ENCODE assay signal across 2 cellular contexts in the genomic region with DNA sequence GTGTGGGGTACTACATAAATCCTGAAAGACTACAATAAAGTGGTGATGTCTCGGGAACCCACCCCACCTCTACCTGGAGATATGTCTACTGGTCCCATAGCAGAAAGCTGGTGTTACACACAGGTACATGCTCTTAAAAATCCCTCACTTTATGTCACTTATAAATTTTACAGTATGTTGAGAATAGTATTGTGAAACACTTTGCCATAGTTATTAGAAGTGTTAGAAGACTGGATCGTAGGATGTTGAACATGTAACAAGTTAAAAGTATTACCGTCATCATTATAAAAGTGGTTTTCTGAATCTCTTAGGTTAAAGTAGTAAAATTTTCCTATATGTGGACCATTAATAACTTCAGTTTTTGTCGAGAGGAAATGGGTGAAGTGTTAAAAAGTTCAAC.
TF ChIP-seq lines count a peak whose summit lies in the region.

No MANE protein-coding gene starts in this region.

TF ChIP-seq in IMR-90, 13 proteins besides CTCF, POLR2A, EP300 and RAD21:
- TF ChIP-seq CEBPB (IDR thresholded peaks at IDR 0.05; ENCODE audit: low read depth, low read length) (peak; percentile 53), MAFK (IDR thresholded peaks at IDR 0.05; ENCODE audit: low read depth, low read length) (no peak)

TF ChIP-seq in K562, 482 proteins besides CTCF, POLR2A, EP300 and RAD21:
- TF ChIP-seq SETDB1 (IDR thresholded peaks at IDR 0.05; ENCODE audit: low read length) (no peak), CEBPB (tag; IDR thresholded peaks at IDR 0.05) (peak; percentile 25; the same call in 1 of the 2 replicates), ZNF174 (CRISPR knock-in tag; IDR thresholded peaks at IDR 0.05) (no peak), ZNF436 (CRISPR knock-in tag; IDR thresholded peaks at IDR 0.05) (no peak), ZNF707 (CRISPR knock-in tag; conservative IDR thresholded peaks at IDR 0.05) (no peak), CBX5 (IDR thresholded peaks at IDR 0.05; ENCODE audit: borderline replicate concordance, low read depth) (no peak), RBM17 (IDR thresholded peaks at IDR 0.05; ENCODE audit: borderline replicate concordance, low read depth, low read length) (no peak)
- TF ChIP-seq, protein P1, sequence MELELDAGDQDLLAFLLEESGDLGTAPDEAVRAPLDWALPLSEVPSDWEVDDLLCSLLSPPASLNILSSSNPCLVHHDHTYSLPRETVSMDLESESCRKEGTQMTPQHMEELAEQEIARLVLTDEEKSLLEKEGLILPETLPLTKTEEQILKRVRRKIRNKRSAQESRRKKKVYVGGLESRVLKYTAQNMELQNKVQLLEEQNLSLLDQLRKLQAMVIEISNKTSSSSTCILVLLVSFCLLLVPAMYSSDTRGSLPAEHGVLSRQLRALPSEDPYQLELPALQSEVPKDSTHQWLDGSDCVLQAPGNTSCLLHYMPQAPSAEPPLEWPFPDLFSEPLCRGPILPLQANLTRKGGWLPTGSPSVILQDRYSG (tag; conservative IDR thresholded peaks at IDR 0.05; ENCODE audit: low read depth) = no peak
- TF ChIP-seq, protein P2, sequence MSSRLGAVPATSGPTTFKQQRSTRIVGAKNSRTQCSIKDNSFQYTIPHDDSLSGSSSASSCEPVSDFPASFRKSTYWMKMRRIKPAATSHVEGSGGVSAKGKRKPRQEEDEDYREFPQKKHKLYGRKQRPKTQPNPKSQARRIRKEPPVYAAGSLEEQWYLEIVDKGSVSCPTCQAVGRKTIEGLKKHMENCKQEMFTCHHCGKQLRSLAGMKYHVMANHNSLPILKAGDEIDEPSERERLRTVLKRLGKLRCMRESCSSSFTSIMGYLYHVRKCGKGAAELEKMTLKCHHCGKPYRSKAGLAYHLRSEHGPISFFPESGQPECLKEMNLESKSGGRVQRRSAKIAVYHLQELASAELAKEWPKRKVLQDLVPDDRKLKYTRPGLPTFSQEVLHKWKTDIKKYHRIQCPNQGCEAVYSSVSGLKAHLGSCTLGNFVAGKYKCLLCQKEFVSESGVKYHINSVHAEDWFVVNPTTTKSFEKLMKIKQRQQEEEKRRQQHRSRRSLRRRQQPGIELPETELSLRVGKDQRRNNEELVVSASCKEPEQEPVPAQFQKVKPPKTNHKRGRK (tag; IDR thresholded peaks at IDR 0.05) = no peak
